ENCODE assay signal across 8 cellular contexts in the genomic region with DNA sequence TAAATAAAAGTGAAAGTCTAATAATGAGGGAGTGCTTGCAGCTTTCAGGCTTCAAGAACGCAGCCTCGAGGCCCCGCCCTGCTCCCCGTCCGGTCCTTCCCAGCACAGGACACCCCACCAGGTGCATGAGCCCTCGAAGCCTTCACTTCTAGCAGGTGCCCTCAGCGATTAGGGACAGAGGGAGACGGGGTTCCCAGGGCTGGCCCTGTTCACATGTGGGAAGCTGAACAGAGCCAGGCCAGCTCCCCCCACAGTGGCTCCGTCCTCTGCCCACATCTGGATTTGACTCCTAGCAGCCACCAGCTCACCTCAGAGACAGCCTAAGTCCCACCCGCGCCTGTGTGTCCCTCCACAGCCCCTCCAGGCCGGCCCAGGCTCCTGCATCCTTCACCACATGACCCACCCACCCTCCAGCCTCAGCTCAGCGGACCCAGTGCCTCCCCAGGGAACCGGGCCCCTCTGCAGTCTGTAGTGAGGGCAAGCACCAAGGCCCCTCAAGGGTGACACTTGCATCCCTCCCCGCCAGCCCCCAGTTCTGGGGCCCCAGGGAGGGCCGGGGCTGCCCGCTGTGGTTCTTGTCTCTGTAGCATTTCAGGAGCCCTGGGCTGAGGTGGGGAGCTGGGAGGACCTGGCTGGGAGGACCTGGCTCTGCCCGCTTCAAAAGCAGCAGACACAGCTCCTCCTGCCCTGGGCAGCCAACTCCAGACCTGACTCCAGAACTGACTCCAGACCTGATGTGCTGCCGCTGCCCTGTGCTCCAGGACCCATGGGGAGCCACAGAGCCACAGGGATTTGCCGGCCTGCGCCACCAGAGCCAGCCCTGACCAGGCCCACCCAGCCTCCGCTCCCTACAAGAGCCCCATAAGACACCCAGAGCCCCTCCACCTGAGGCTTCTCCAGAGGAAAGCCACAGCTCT. TPM values are rescaled to one million over a fixed set of nuclear protein-coding genes. Genes with fewer than 3 reads are reported as not detected.
DNase-seq lines count a peak whose midpoint lies in the region; ATAC-seq, FAIRE-seq and TF ChIP-seq lines count a peak whose summit lies in the region.

No MANE protein-coding gene starts in this region.

- TF ChIP-seq POLR2A in upper lobe of left lung (IDR thresholded peaks at IDR 0.05), result peak in 1 of 4 donors; percentile 6

- H3K9me3 ChIP-seq in CD8-positive, alpha-beta memory T cell (ENCODE audit: low read length), result no peaks in the 10 kb centered on the region
- H3K9me3 ChIP-seq in Panc1 (ENCODE audit: control insufficient read depth, insufficient read depth, low read depth, low read length), result no peaks in the 10 kb centered on the region
- H3K9me3 ChIP-seq in mucosa of stomach (ENCODE audit: control insufficient read depth, low read length), result no peaks in the 10 kb centered on the region
- no peaks in the 10 kb centered on the region for H3K9me3 ChIP-seq in upper lobe of left lung

- H3K27me3 ChIP-seq in CD8-positive, alpha-beta memory T cell (ENCODE audit: insufficient read depth, low read length, poor library complexity, severe bottlenecking), result no peaks in the 10 kb centered on the region
- H3K27me3 ChIP-seq in Panc1 (ENCODE audit: control insufficient read depth, insufficient read depth, low read length), result no peaks in the 10 kb centered on the region
- H3K27me3 ChIP-seq in bronchial epithelial cell (ENCODE audit: control insufficient read depth, insufficient read depth, low read length), result no peaks in the 10 kb centered on the region
- H3K27me3 ChIP-seq in mucosa of stomach (ENCODE audit: control insufficient read depth, insufficient read depth, low read length), result no peaks in the 10 kb centered on the region
- H3K27me3 ChIP-seq in upper lobe of left lung, result no peaks in the 10 kb centered on the region

- TF ChIP-seq CTCF in Panc1 (IDR thresholded peaks at IDR 0.05) (no peak), bronchial epithelial cell (IDR thresholded peaks at IDR 0.05; ENCODE audit: insufficient read depth, low read length, severe bottlenecking) (no peak), upper lobe of left lung (IDR thresholded peaks at IDR 0.05) (no peak)

- BruUV-seq in Panc1 (replicated peaks; lab: Mats Ljungman, UMichigan), result no TSS peak

- DNase-seq in CD8-positive, alpha-beta memory T cell, result peak; percentile 32 to 65 (median 37)
- DNase-seq in Panc1 (ENCODE audit: low read depth, low spot score), result no peak
- no peak for DNase-seq in bronchial epithelial cell (ENCODE audit: low read depth)
- peak in 1 of 2 donors; percentile 80 for DNase-seq in upper lobe of left lung
- DNase-seq in DMS153 (lab: John Stamatoyannopoulos, UW), result no peak

- in situ Hi-C loops in Panc1 (cut with HindIII; ENCODE audit: low pct_unique_long_range_greater_than_20kb, low sequenced_read_pairs), result no loop called here

- peaks cover 0 to 3% of the 10 kb centered on the region in 2 donors for H3K27me3 Mint-ChIP-seq in CD8-positive, alpha-beta memory T cell

- H3K4me1 Mint-ChIP-seq in CD8-positive, alpha-beta memory T cell, result peaks cover 18 to 48% (median 20%) of the 10 kb centered on the region in 3 donors

- CTCF ChIA-PET in CD8-positive, alpha-beta memory T cell (lab: Charles Lee), result interaction anchor here (1.0 to 1.8 kb wide), 7 partner anchors 14 to 113 kb away, joined by 3 to 7 read pairs (median 3); no protein-coding TSS in a partner anchor
- CTCF ChIA-PET in Panc1 (lab: Charles Lee), result no interaction called here

- peaks cover 13% of the 10 kb centered on the region for H3K36me3 ChIP-seq in CD8-positive, alpha-beta memory T cell (ENCODE audit: insufficient read depth, low read length)
- no peaks in the 10 kb centered on the region; the same call in 1 of the 2 replicates for H3K36me3 ChIP-seq in Panc1 (ENCODE audit: control insufficient read depth, insufficient read depth, low read length)
- H3K36me3 ChIP-seq in bronchial epithelial cell (ENCODE audit: control insufficient read depth, insufficient read depth, low read length), result peaks cover 35% of the 10 kb centered on the region
- H3K36me3 ChIP-seq in mucosa of stomach (ENCODE audit: control insufficient read depth, insufficient read depth, low read length), result no peaks in the 10 kb centered on the region
- peaks cover 7 to 44% (median 24%) of the 10 kb centered on the region in 4 donors for H3K36me3 ChIP-seq in upper lobe of left lung

- POLR2A ChIA-PET in CD8-positive, alpha-beta memory T cell (lab: Charles Lee), result interaction anchor here (0.6 to 2.6 kb wide), 10 partner anchors 13 to 148 kb away, joined by 3 to 10 read pairs (median 4); a partner anchor contains a TSS
- POLR2A ChIA-PET in Panc1 (lab: Charles Lee), result no interaction called here

- WGBS in upper lobe of left lung, 2 donors, result 47 to 61% methylated on average over 10 to 16 of the region's 22 CpGs

- H3K4me3 ChIP-seq in CD8-positive, alpha-beta memory T cell (ENCODE audit: low read length), result peak overlapping the region; percentile 84
- H3K4me3 ChIP-seq in Panc1 (ENCODE audit: low read depth in 2 of 2, low read length in 2 of 2), result peak overlapping the region in 1 of 2 experiments; percentile 21; a peak in 2 of 4 replicates
- peak overlapping the region; percentile 61 for H3K4me3 ChIP-seq in bronchial epithelial cell (ENCODE audit: low read depth, low read length)
- peak overlapping the region; percentile 56 for H3K4me3 ChIP-seq in mucosa of stomach (ENCODE audit: low read length)
- peak overlapping the region; percentile 60 to 90 (median 70) for H3K4me3 ChIP-seq in upper lobe of left lung

- no peak for TF ChIP-seq EP300 in upper lobe of left lung (IDR thresholded peaks at IDR 0.05)

- FAIRE-seq in bronchial epithelial cell (lab: Jason Lieb, UNC), result no peak

- H3K9me3 Mint-ChIP-seq in CD8-positive, alpha-beta memory T cell, result no peaks in the 10 kb centered on the region

- peaks cover 36% of the 10 kb centered on the region for H3K4me1 ChIP-seq in CD8-positive, alpha-beta memory T cell (ENCODE audit: insufficient read depth, low read length)
- peaks cover 32% of the 10 kb centered on the region for H3K4me1 ChIP-seq in Panc1 (ENCODE audit: control insufficient read depth, insufficient read depth, low read length)
- peaks cover 49% of the 10 kb centered on the region for H3K4me1 ChIP-seq in mucosa of stomach (ENCODE audit: control insufficient read depth, insufficient read depth, low read length)
- H3K4me1 ChIP-seq in upper lobe of left lung, result peaks cover 58 to 91% (median 73%) of the 10 kb centered on the region in 4 donors

- intact Hi-C loops in Panc1 (cut with micrococcal nuclease; ENCODE audit: unreplicated experiment), result no loop called here

- ATAC-seq in Panc1, result no peak; the same call in 1 of the 2 replicates
- ATAC-seq in upper lobe of left lung (ENCODE audit: low FRiP score in 2 of 2), result peak; percentile 0
- no peak for ATAC-seq in HG03521 (IDR thresholded peaks at IDR 0.05; ENCODE audit: unreplicated experiment)
- no peak for ATAC-seq in HG03432 (IDR thresholded peaks at IDR 0.05; ENCODE audit: unreplicated experiment)

- peak overlapping the region; percentile 76 for H3K9ac ChIP-seq in mucosa of stomach (ENCODE audit: low read length)

- H3K36me3 Mint-ChIP-seq in CD8-positive, alpha-beta memory T cell, result peaks cover 0 to 18% (median 0%) of the 10 kb centered on the region in 3 donors

- H3K4me3 Mint-ChIP-seq in CD8-positive, alpha-beta memory T cell, result peak overlapping the region; percentile 78 to 92 (median 86)

- H3K27ac ChIP-seq in CD8-positive, alpha-beta memory T cell (ENCODE audit: low read depth, low read length), result peak overlapping the region; percentile 87
- H3K27ac ChIP-seq in Panc1 (ENCODE audit: low read length), result peak overlapping the region; percentile 79
- peak overlapping the region; percentile 94 to 99 (median 97) for H3K27ac ChIP-seq in upper lobe of left lung

- H3K27ac Mint-ChIP-seq in CD8-positive, alpha-beta memory T cell, result peak overlapping the region; percentile 84 to 97 (median 91)

RNA-seq across cellular contexts. Expression of a gene that starts 27.3 kb away (rescaled TPM):
- total RNA-seq in CD8-positive, alpha-beta memory T cell, result 100 to 1,000 TPM; 222 TPM
- polyA plus RNA-seq in CD8-positive, alpha-beta memory T cell, result 373 TPM
- total RNA-seq in Panc1 (2021; ENCODE audit: unreplicated experiment) (577 TPM), bronchial epithelial cell (274 and 291 TPM in 2 replicates), upper lobe of left lung (100 to 1,000 TPM; 370 to 717 (median 484) TPM)
- 1,363 TPM for polyA plus RNA-seq in Panc1 (2012; ENCODE audit: insufficient read length)

RNA-seq across cellular contexts. Expression of a gene that starts 35.9 kb away (rescaled TPM):
- total RNA-seq in CD8-positive, alpha-beta memory T cell, result 100 to 1,000 TPM; 270 to 278 TPM
- 249 TPM for polyA plus RNA-seq in CD8-positive, alpha-beta memory T cell
- total RNA-seq in Panc1 (2021; ENCODE audit: unreplicated experiment) (279 TPM), bronchial epithelial cell (57.4 and 87.1 TPM in 2 replicates), upper lobe of left lung (100 to 1,000 TPM in 4 of 6 donors, 10 to 100 TPM in 2; 50.0 to 176 (median 103) TPM)
- polyA plus RNA-seq in Panc1 (2012; ENCODE audit: insufficient read length), result 538 TPM

RNA-seq across cellular contexts. Expression of a gene that starts 43.0 kb away (rescaled TPM):
- total RNA-seq in CD8-positive, alpha-beta memory T cell, result 10 to 100 TPM; 59.0 to 61.0 TPM
- polyA plus RNA-seq in CD8-positive, alpha-beta memory T cell, result 4.3 TPM
- 101 TPM for total RNA-seq in Panc1 (2021; ENCODE audit: unreplicated experiment)
- polyA plus RNA-seq in Panc1 (2012; ENCODE audit: insufficient read length), result 92.5 TPM
- total RNA-seq in bronchial epithelial cell, result 16.8 and 22.8 TPM in 2 replicates
- 100 to 1,000 TPM in 4 of 6 donors, 10 to 100 TPM in 2; 44.8 to 159 (median 106) TPM for total RNA-seq in upper lobe of left lung

Comparison
In these comparisons a context has a peak if more than half of its experiments do, and no peak if none do; other contexts are left out.
1. DNase-seq: peak in CD8-positive, alpha-beta memory T cell (5 of 5); none in Panc1 (single experiment), bronchial epithelial cell (single experiment) and DMS153 (single experiment).
2. ATAC-seq: peak in upper lobe of left lung (2 of 2); none in Panc1 (single experiment), HG03521 (single experiment) and HG03432 (single experiment).
3. Peak in every context shown above with its lines, with median percentiles within 50 percentile points of each other: H3K27ac ChIP-seq.